Comparison of ENCODE assay signal across 1 cellular context in the genomic region with DNA sequence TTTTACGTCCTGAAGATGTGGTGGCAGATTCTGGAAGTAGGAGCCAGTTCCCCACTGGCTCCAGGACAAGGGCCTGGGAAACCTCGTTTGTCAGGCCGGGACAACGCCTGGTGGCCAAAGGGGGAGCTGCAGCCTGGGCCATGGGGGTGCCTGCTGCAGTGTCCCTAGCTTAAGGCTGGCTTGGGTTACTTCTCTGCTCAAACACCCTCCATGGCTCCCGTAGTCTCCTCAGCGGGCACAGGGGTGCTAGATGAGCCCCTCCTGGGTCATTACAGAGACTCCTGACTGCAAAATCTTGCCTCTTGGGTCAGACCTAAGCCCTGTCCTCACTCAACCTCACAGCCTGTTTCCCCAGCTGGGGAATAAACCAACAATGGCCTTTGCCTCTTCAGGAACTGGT.
TF ChIP-seq lines count a peak whose summit lies in the region.

No MANE protein-coding gene starts in this region.

TF ChIP-seq in HepG2, 621 proteins besides CTCF, POLR2A, EP300 and RAD21:
- TF ChIP-seq ZNF121 (CRISPR knock-in tag; IDR thresholded peaks at IDR 0.05) (peak; percentile 60; the same call in 1 of the 2 replicates), ZMYM3 (CRISPR knock-in tag; IDR thresholded peaks at IDR 0.05) (peak; percentile 11; the same call in 1 of the 2 replicates), STAG1 (CRISPR knock-in tag; IDR thresholded peaks at IDR 0.05) (peak; percentile 46), JUN (CRISPR knock-in tag; IDR thresholded peaks at IDR 0.05) (no peak)
